8 cellular contexts compared by ENCODE assay signal in the genomic region with DNA sequence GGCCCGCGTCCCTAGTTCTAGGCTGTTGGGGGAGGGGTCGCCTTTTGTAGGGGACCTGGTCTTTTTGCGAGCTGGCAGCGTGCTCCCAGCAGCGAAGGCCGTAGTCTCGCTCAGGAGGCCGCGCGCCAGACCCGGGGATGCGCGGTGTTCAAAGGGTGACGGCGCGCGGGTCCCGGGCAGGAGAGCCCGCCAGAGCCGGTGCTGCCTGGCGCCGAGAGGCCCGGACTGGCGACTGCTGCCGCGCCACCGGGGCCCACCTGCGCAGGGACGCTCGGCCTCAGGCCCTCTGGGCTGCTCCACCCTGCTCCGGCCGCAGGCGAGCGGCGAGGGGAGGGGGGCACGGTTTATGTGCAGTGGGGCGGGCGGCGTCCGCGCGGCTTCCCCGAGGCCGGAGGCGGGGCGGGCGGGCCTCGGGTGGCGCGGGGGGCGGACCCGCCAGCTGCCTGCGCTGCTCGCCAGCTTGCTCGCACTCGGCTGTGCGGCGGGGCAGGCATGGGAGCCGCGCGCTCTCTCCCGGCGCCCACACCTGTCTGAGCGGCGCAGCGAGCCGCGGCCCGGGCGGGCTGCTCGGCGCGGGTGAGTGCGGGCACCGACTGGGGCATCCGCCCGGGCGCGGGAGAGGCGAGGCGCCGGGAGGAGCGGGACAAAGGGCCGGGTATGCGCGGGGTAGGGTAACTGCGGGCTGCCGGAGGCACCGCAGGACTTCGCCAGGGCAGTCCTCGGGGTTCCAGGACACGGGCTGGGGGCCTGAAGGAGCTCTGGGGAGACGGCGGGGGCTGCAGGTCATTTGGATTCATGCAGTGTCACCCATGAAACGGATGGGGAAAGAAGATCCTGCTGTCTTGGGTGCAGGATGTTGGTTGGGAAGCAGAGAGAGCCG. TPM values are rescaled to one million over a fixed set of nuclear protein-coding genes. Genes with fewer than 3 reads are reported as not detected.
A peak's percentile ranks its signal among the peaks of the same experiment; 100 is the strongest.
DNase-seq lines count a peak whose midpoint lies in the region; ATAC-seq and TF ChIP-seq lines count a peak whose summit lies in the region.

A gene with protein sequence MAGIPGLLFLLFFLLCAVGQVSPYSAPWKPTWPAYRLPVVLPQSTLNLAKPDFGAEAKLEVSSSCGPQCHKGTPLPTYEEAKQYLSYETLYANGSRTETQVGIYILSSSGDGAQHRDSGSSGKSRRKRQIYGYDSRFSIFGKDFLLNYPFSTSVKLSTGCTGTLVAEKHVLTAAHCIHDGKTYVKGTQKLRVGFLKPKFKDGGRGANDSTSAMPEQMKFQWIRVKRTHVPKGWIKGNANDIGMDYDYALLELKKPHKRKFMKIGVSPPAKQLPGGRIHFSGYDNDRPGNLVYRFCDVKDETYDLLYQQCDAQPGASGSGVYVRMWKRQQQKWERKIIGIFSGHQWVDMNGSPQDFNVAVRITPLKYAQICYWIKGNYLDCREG (plus strand): TSS at position 467 of the 880 bp plus-strand sequence. CDS start 7,102 bp downstream, outside the sequence.

- TF ChIP-seq CTCF in neural progenitor cell (IDR thresholded peaks at IDR 0.05), result no peak

- H3K36me3 ChIP-seq in neural progenitor cell (peaks cover 9% of the 10 kb centered on the region), aorta (ENCODE audit: control insufficient read depth in 1 of 2, insufficient read depth in 2 of 2, low read length in 1 of 2) (no peaks in the 10 kb centered on the region)

- intact Hi-C loops in aorta (cut with DNase I), result loop anchor here (2.0 to 5.0 kb wide), 4 partner anchors 58 to 168 kb away; a partner anchor contains a TSS

- peak; percentile 93 for DNase-seq in AG20443 (ENCODE audit: low spot score)
- peak; percentile 53 for DNase-seq in NCI-H2196 treated with DMSO at 0.1 percent for 48 hours (lab: John Stamatoyannopoulos, UW; ENCODE audit: unreplicated experiment)
- peak; percentile 49 for DNase-seq in activated naive CD4-positive, alpha-beta T cell treated with anti-CD3 and anti-CD28 coated beads, Interleukin-2, amount 10 ng/mL, durations not matched to agents 7 days and 5 days
- DNase-seq in germinal center (ENCODE audit: low spot score), result peak; percentile 22
- peak; percentile 92 for DNase-seq in neural progenitor cell (ENCODE audit: low spot score)
- peak; percentile 84 to 92 for DNase-seq in aorta
- no peak for DNase-seq in MV-4-11 (lab: John Stamatoyannopoulos, UW)

- peaks cover 28% of the 10 kb centered on the region for H3K4me1 Mint-ChIP-seq in activated naive CD4-positive, alpha-beta T cell treated with anti-CD3 and anti-CD28 coated beads, Interleukin-2, amount 10 ng/mL, durations not matched to agents 7 days and 5 days
- peaks cover 45% of the 10 kb centered on the region for H3K4me1 Mint-ChIP-seq in neural progenitor cell

- peaks cover 51% of the 10 kb centered on the region for H3K4me1 ChIP-seq in neural progenitor cell
- H3K4me1 ChIP-seq in aorta (ENCODE audit: control insufficient read depth in 1 of 2, insufficient read depth in 2 of 2, low read length in 2 of 2), result peaks cover 0 to under 1% of the 10 kb centered on the region in 2 donors

- peaks cover 53% of the 10 kb centered on the region for H3K27me3 Mint-ChIP-seq in activated naive CD4-positive, alpha-beta T cell treated with anti-CD3 and anti-CD28 coated beads, Interleukin-2, amount 10 ng/mL, durations not matched to agents 7 days and 5 days
- peaks cover 3% of the 10 kb centered on the region for H3K27me3 Mint-ChIP-seq in neural progenitor cell (ENCODE audit: insufficient read depth, low read depth)

- no peaks in the 10 kb centered on the region for H3K9me3 ChIP-seq in neural progenitor cell (ENCODE audit: low read depth)
- H3K9me3 ChIP-seq in aorta (ENCODE audit: control insufficient read depth, low read length), result no peaks in the 10 kb centered on the region

- H3K36me3 Mint-ChIP-seq in activated naive CD4-positive, alpha-beta T cell treated with anti-CD3 and anti-CD28 coated beads, Interleukin-2, amount 10 ng/mL, durations not matched to agents 7 days and 5 days, result no peaks in the 10 kb centered on the region
- H3K36me3 Mint-ChIP-seq in neural progenitor cell, result no peaks in the 10 kb centered on the region

- peaks cover 46% of the 10 kb centered on the region for H4K20me1 ChIP-seq in neural progenitor cell (ENCODE audit: low read depth)

- H3K27ac Mint-ChIP-seq in activated naive CD4-positive, alpha-beta T cell treated with anti-CD3 and anti-CD28 coated beads, Interleukin-2, amount 10 ng/mL, durations not matched to agents 7 days and 5 days, result no peak within 1 kb of the TSS
- H3K27ac Mint-ChIP-seq in neural progenitor cell, result peak within 1 kb of the TSS; percentile 90

- peak within 1 kb of the TSS; percentile 98 for H3K4me3 ChIP-seq in neural progenitor cell
- peak within 1 kb of the TSS; percentile 20 to 75 for H3K4me3 ChIP-seq in aorta (ENCODE audit: low read length in 2 of 2)

- H3K27me3 ChIP-seq in neural progenitor cell (no peaks in the 10 kb centered on the region), aorta (ENCODE audit: control insufficient read depth in 1 of 2, insufficient read depth in 2 of 2, low read length in 1 of 2) (no peaks in the 10 kb centered on the region)

- H3K4me2 ChIP-seq in neural progenitor cell, result peak within 1 kb of the TSS; percentile 94

- CTCF ChIA-PET in activated naive CD4-positive, alpha-beta T cell treated with anti-CD3 and anti-CD28 coated beads, Interleukin-2, amount 10 ng/mL, durations not matched to agents 7 days and 5 days (lab: Charles Lee), result interaction anchor here (1.2 to 3.7 kb wide), 3 partner anchors 25 to 344 kb away, joined by 4 to 14 read pairs (median 4); no protein-coding TSS in a partner anchor

- no peaks in the 10 kb centered on the region for H3K9me3 Mint-ChIP-seq in activated naive CD4-positive, alpha-beta T cell treated with anti-CD3 and anti-CD28 coated beads, Interleukin-2, amount 10 ng/mL, durations not matched to agents 7 days and 5 days
- no peaks in the 10 kb centered on the region for H3K9me3 Mint-ChIP-seq in neural progenitor cell

- H3K27ac ChIP-seq in neural progenitor cell (peak within 1 kb of the TSS; percentile 71), aorta (ENCODE audit: low read depth in 1 of 2, low read length in 2 of 2) (peak within 1 kb of the TSS; percentile 15 to 31)

- ATAC-seq in GM18909 (IDR thresholded peaks at IDR 0.05; ENCODE audit: poor library complexity, unreplicated experiment) (peak; percentile 68), aorta (ENCODE audit: low FRiP score) (peak; percentile 81)

- peaks cover 39% of the 10 kb centered on the region for H3F3A ChIP-seq in neural progenitor cell (ENCODE audit: low read depth)

- WGBS in aorta, 2 donors, result 0 to 1% methylated on average over 59 to 97 of the region's 97 CpGs

- H3K79me2 ChIP-seq in neural progenitor cell (ENCODE audit: low read depth), result peaks cover 59% of the 10 kb centered on the region

- peak within 1 kb of the TSS; percentile 13 for H2AFZ ChIP-seq in neural progenitor cell (replicated peaks)

- peak within 1 kb of the TSS; percentile 91 for H3K9ac ChIP-seq in neural progenitor cell

- H3K4me3 Mint-ChIP-seq in activated naive CD4-positive, alpha-beta T cell treated with anti-CD3 and anti-CD28 coated beads, Interleukin-2, amount 10 ng/mL, durations not matched to agents 7 days and 5 days, result peak within 1 kb of the TSS; percentile 68
- peak within 1 kb of the TSS; percentile 90 for H3K4me3 Mint-ChIP-seq in neural progenitor cell

RNA-seq across cellular contexts. Expression of the gene that starts here (rescaled TPM):
- 266 and 282 TPM in 2 replicates for total RNA-seq in neural progenitor cell (ENCODE audit: low replicate concordance)
- 100 to 1,000 TPM; 109 to 245 TPM for total RNA-seq in aorta
- 100 to 1,000 TPM in 1 of 2 donors, 10 to 100 TPM in 1; 68.1 to 140 TPM for polyA plus RNA-seq in aorta
